In genomic region chr5:87412417-87413115, GRCh38 we compare ENCODE assay signal across 1 cellular context.
TF ChIP-seq lines count a peak whose summit lies in the region.

Gene CCNH (minus strand): TSS chr5:87412930. CDS start chr5:87412794, 136 bp downstream.

TF ChIP-seq in K562, 482 proteins besides CTCF, POLR2A, EP300 and RAD21 (continued from another document and continues in another):
- no peak for TF ChIP-seq RREB1 (CRISPR knock-in tag; IDR thresholded peaks at IDR 0.05)
- no peak for TF ChIP-seq CBFB (CRISPR knock-in tag; IDR thresholded peaks at IDR 0.05)
- no peak for TF ChIP-seq LCOR (CRISPR knock-in tag; IDR thresholded peaks at IDR 0.05)
- peak; percentile 89; the same call in 1 of the 2 replicates for TF ChIP-seq PHF8 (IDR thresholded peaks at IDR 0.05; ENCODE audit: borderline replicate concordance, low read length)
- peak; percentile 49; the same call in 1 of the 2 replicates for TF ChIP-seq POLR2H (tag; IDR thresholded peaks at IDR 0.05; ENCODE audit: low read depth)
- TF ChIP-seq FOXK2 (conservative IDR thresholded peaks at IDR 0.05 in 1 of 2, IDR thresholded peaks at IDR 0.05 in 1 of 2; ENCODE audit: low read depth in 2 of 2): peak; percentile 12 to 63; a peak in 2 of 4 replicates
- no peak for TF ChIP-seq ZBTB49 (CRISPR knock-in tag; IDR thresholded peaks at IDR 0.05; ENCODE audit: borderline replicate concordance)
- no peak for TF ChIP-seq MTA3 (IDR thresholded peaks at IDR 0.05; ENCODE audit: borderline replicate concordance)
- peak; percentile 65 for TF ChIP-seq VEZF1 (CRISPR knock-in tag; IDR thresholded peaks at IDR 0.05)
- no peak for TF ChIP-seq HDAC8 (tag; IDR thresholded peaks at IDR 0.05)
- peak; percentile 71; the same call in 1 of the 2 replicates for TF ChIP-seq ETS1 (conservative IDR thresholded peaks at IDR 0.05; ENCODE audit: control insufficient read depth, low read depth, low read length)
- no peak for TF ChIP-seq ZBTB17 (CRISPR knock-in tag; IDR thresholded peaks at IDR 0.05)
- peak; percentile 52; the same call in 1 of the 2 replicates for TF ChIP-seq NBN (IDR thresholded peaks at IDR 0.05; ENCODE audit: low read depth)
- peak; percentile 66 for TF ChIP-seq EGR1 (conservative IDR thresholded peaks at IDR 0.05)
- TF ChIP-seq NR2C1 (IDR thresholded peaks at IDR 0.05): peak; percentile 42; the same call in 1 of the 2 replicates
- TF ChIP-seq NR2C1 (tag; IDR thresholded peaks at IDR 0.05): no peak
- peak; percentile 97 for TF ChIP-seq MTA1 (IDR thresholded peaks at IDR 0.05; ENCODE audit: borderline replicate concordance)
- no peak for TF ChIP-seq ZBED1 (IDR thresholded peaks at IDR 0.05)
- 0 out of 2 replicates have a peak, but pooled peaks have one; percentile 0 for TF ChIP-seq ZNF134 (CRISPR knock-in tag; conservative IDR thresholded peaks at IDR 0.05)
- TF ChIP-seq HNRNPLL (IDR thresholded peaks at IDR 0.05; ENCODE audit: low read depth, low read length, poor library complexity, severe bottlenecking): peak; percentile 95
- TF ChIP-seq RHOXF2B (CRISPR knock-in tag; conservative IDR thresholded peaks at IDR 0.05): no peak
- TF ChIP-seq ELF2 (CRISPR knock-in tag; IDR thresholded peaks at IDR 0.05): peak; percentile 85
- peak; percentile 67; the same call in 1 of the 2 replicates for TF ChIP-seq KHSRP (IDR thresholded peaks at IDR 0.05)
- 0 out of 6 replicates have a peak, but pooled peaks of 1 of the 3 experiments have one; percentile 47 for TF ChIP-seq ZBTB11 (CRISPR knock-in tag; IDR thresholded peaks at IDR 0.05)
- TF ChIP-seq ZBTB7A (IDR thresholded peaks at IDR 0.05; ENCODE audit: borderline replicate concordance, control insufficient read depth, low read depth, low read length): peak; percentile 70; the same call in 1 of the 2 replicates
- TF ChIP-seq ZNF589 (CRISPR knock-in tag; IDR thresholded peaks at IDR 0.05; ENCODE audit: low read depth): no peak
- peak; percentile 80 for TF ChIP-seq ATF1 (CRISPR knock-in tag; IDR thresholded peaks at IDR 0.05)
- TF ChIP-seq ATF1 (tag; IDR thresholded peaks at IDR 0.05): peak; percentile 98
- TF ChIP-seq IRF1 (CRISPR knock-in tag; IDR thresholded peaks at IDR 0.05; ENCODE audit: borderline replicate concordance): no peak
- TF ChIP-seq U2AF2 (optimal IDR thresholded peaks at IDR 0.05; ENCODE audit: low read depth, low read length): no peak
- no peak for TF ChIP-seq NCOA4 (IDR thresholded peaks at IDR 0.05; ENCODE audit: partially characterized antibody)
- TF ChIP-seq NR2C2 (CRISPR knock-in tag; IDR thresholded peaks at IDR 0.05): no peak
- TF ChIP-seq NR2C2 (tag; IDR thresholded peaks at IDR 0.05): peak; percentile 86
- TF ChIP-seq TGIF2 (CRISPR knock-in tag; IDR thresholded peaks at IDR 0.05): no peak
- no peak for TF ChIP-seq HOMEZ (CRISPR knock-in tag; IDR thresholded peaks at IDR 0.05)
- no peak for TF ChIP-seq USF2 (CRISPR knock-in tag; IDR thresholded peaks at IDR 0.05)
- TF ChIP-seq SMAD1 (IDR thresholded peaks at IDR 0.05; ENCODE audit: low read depth, low read length, partially characterized antibody): peak; percentile 51
- peak; percentile 32; the same call in 1 of the 2 replicates for TF ChIP-seq ESRRA (IDR thresholded peaks at IDR 0.05; ENCODE audit: borderline replicate concordance, low read depth)
- no peak for TF ChIP-seq MED1 (CRISPR knock-in tag; IDR thresholded peaks at IDR 0.05; ENCODE audit: borderline replicate concordance)
- TF ChIP-seq TAF1 (IDR thresholded peaks at IDR 0.05; ENCODE audit: control insufficient read depth, extremely low read depth, insufficient read depth, low read length, severe bottlenecking): peak; percentile 78
- TF ChIP-seq ZBTB2 (IDR thresholded peaks at IDR 0.05): peak; percentile 93
